Comparison of ENCODE assay signal across 9 cellular contexts in the genomic region with DNA sequence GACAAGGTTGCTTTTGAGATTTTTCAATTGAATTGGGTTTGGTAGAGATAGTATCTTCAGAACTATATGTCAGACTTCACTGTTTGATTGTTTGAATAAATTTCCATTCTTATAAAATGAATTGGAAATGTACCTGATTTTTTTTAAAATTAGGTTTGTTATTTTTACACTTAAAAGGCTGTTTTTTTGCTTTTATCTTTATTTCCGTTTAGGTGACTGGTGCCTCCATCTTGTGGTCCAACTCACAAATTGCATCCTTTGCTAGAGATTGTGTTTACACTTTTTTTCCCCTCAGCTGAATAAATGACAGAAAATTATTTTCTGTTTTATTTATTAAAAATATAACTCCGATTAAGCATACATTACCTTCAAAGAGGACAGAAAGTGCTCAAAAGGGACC.
DNase-seq lines count a peak whose midpoint lies in the region; ATAC-seq, FAIRE-seq and TF ChIP-seq lines count a peak whose summit lies in the region.
"Had no signal": no experiment of that assay in that cellular context is flagged by ENCODE, and none has a peak within 500 bp of the region (broad histone marks: within the 10 kb centered on the region; RNA-seq: fewer than 3 reads in every experiment).

No MANE protein-coding gene starts in this region.

- peak; percentile 89 for FAIRE-seq in TTC549 (lab: Jason Lieb, UNC)

- no peak overlapping the region for H3K27ac ChIP-seq in effector memory CD4-positive, alpha-beta T cell (ENCODE audit: insufficient read depth, low read length, poor library complexity, severe bottlenecking)

- DNase-seq in ACHN (peak; percentile 49), iris pigment epithelial cell (ENCODE audit: low read depth) (peak; percentile 55)
- no peak for DNase-seq in effector memory CD4-positive, alpha-beta T cell
- DNase-seq: activated naive CD8-positive, alpha-beta T cell treated with anti-CD3 and anti-CD28 coated beads, Interleukin-2, amount 50 U/mL, for 24 hours had no signal

- ATAC-seq in HG02798 (IDR thresholded peaks at IDR 0.05; ENCODE audit: poor library complexity, unreplicated experiment) (no peak), GM18498 (IDR thresholded peaks at IDR 0.05; ENCODE audit: unreplicated experiment) (no peak)
- no peak for ATAC-seq in activated CD4-positive, CD25-positive, alpha-beta regulatory T cell treated with anti-CD3 and anti-CD28 coated beads, Interleukin-2, amount 50 U/mL, for 24 hours
- ATAC-seq: activated naive CD8-positive, alpha-beta T cell treated with anti-CD3 and anti-CD28 coated beads, Interleukin-2, amount 50 U/mL, for 24 hours had no signal

- H3K4me3 ChIP-seq in effector memory CD4-positive, alpha-beta T cell (ENCODE audit: insufficient read depth, low read depth, low read length, poor library complexity, severe bottlenecking), result no peak overlapping the region

- no peaks in the 10 kb centered on the region for H3K9me3 ChIP-seq in effector memory CD4-positive, alpha-beta T cell (ENCODE audit: control insufficient read depth, low read length)

- in situ Hi-C loops in ACHN (cut with HindIII; ENCODE audit: low pct_ligation_motif_present, low pct_unique_long_range_greater_than_20kb, low sequenced_read_pairs), result no loop called here

- no peaks in the 10 kb centered on the region for H3K36me3 ChIP-seq in effector memory CD4-positive, alpha-beta T cell (ENCODE audit: control insufficient read depth, insufficient read depth, low read length)

- TF ChIP-seq CTCF in GM12872 (IDR thresholded peaks at IDR 0.05; ENCODE audit: insufficient read depth, low read depth, low read length), result peak; percentile 56; the same call in 2 of the 3 replicates

- H3K27me3 ChIP-seq in effector memory CD4-positive, alpha-beta T cell (replicated peaks; ENCODE audit: control insufficient read depth, insufficient read depth, low read length, poor library complexity, severe bottlenecking), result no peaks in the 10 kb centered on the region

- H3K4me1 ChIP-seq in effector memory CD4-positive, alpha-beta T cell (ENCODE audit: control insufficient read depth, insufficient read depth, low read length, poor library complexity, severe bottlenecking), result no peaks in the 10 kb centered on the region

Comparison
In these comparisons a context has a peak if more than half of its experiments do, and no peak if none do; other contexts are left out.
1. DNase-seq: peak in ACHN (single experiment) and iris pigment epithelial cell (single experiment); none in effector memory CD4-positive, alpha-beta T cell (0 of 3).